Comparison of ENCODE assay signal across 8 cellular contexts in genomic region chr9:5442400-5443011, GRCh38. TPM values are rescaled to one million over a fixed set of nuclear protein-coding genes. Genes with fewer than 3 reads are reported as not detected.
A peak's percentile ranks its signal among the peaks of the same experiment; 100 is the strongest.
DNase-seq lines count a peak whose midpoint lies in the region; ATAC-seq, FAIRE-seq and TF ChIP-seq lines count a peak whose summit lies in the region.

No MANE protein-coding gene starts in this region.

- peaks cover 14% of the 10 kb centered on the region for H3K4me1 Mint-ChIP-seq in nephron progenitor cell

- TF ChIP-seq POLR2A in H1 (IDR thresholded peaks at IDR 0.05; ENCODE audit: control extremely low read depth in 1 of 2, low read depth in 2 of 2, low read length in 2 of 2): no peak

- no peak overlapping the region for H2BK120ac ChIP-seq in H1 (replicated peaks; ENCODE audit: low read depth, low read length)

- peak; percentile 82 for DNase-seq in DMS53 (lab: John Stamatoyannopoulos, UW)
- peak; percentile 21 for DNase-seq in HuH-7 (ENCODE audit: low spot score)
- peak in 1 of 2 experiments; percentile 22 for DNase-seq in PC-9
- peak in 1 of 2 experiments; percentile 49 for DNase-seq in H1 (ENCODE audit: low read depth in 1 of 2, low spot score in 2 of 2)
- peak; percentile 23 for DNase-seq in nephron progenitor cell
- no peak for DNase-seq in activated T-cell treated with anti-CD3 and anti-CD28 coated beads for 4 hours

- H4K91ac ChIP-seq in H1 (replicated peaks; ENCODE audit: insufficient read length, low read length): no peak overlapping the region

- no peaks in the 10 kb centered on the region for H3K36me3 Mint-ChIP-seq in nephron progenitor cell (ENCODE audit: low read depth)

- no peak overlapping the region for H2AFZ ChIP-seq in PC-9
- no peak overlapping the region for H2AFZ ChIP-seq in H1 (ENCODE audit: low read length)

- H3K4me1 ChIP-seq in PC-9 (replicated peaks; ENCODE audit: insufficient read depth) (peaks cover 28% of the 10 kb centered on the region), H1 (replicated peaks in 1 of 4; ENCODE audit: control insufficient read depth in 3 of 4, insufficient read depth in 4 of 4, low read length in 3 of 4) (peaks cover 0 to 6% (median 2%) of the 10 kb centered on the region in 4 experiments; a peak in 3 of 7 replicates)

- H3K14ac ChIP-seq in H1 (ENCODE audit: insufficient read length): no peak overlapping the region

- TF ChIP-seq RAD21 in H1 (IDR thresholded peaks at IDR 0.05 in 1 of 2, conservative IDR thresholded peaks at IDR 0.05 in 1 of 2; ENCODE audit: low read depth in 2 of 2, low read length in 2 of 2): peak; percentile 64 to 74

- no peak overlapping the region for H4K5ac ChIP-seq in H1 (ENCODE audit: insufficient read length, low read depth, low read length)

- peaks cover under 1% of the 10 kb centered on the region; the same call in 1 of the 2 replicates for H3K23me2 ChIP-seq in H1 (ENCODE audit: low read depth, low read length)

- CTCF ChIA-PET in PC-9 (lab: Charles Lee) (interaction anchor here (0.6 to 1.2 kb wide), 2 partner anchors 256 to 409 kb away, joined by 3 to 9 read pairs; no protein-coding TSS in a partner anchor), H1 (lab: Charles Lee; ENCODE audit: partially characterized antibody) (interaction anchor here (0.5 to 5.4 kb wide), 21 partner anchors 8 to 683 kb away, joined by 3 to 39 read pairs (median 4); partner anchors contain the start of genes CD274 and INSL6)

- no peaks in the 10 kb centered on the region for H3K9me3 Mint-ChIP-seq in nephron progenitor cell

- H3K27me3 ChIP-seq in PC-9 (ENCODE audit: insufficient read depth, low read depth): no peaks in the 10 kb centered on the region
- no peaks in the 10 kb centered on the region for H3K27me3 ChIP-seq in H1 (replicated peaks in 1 of 4; ENCODE audit: control insufficient read depth in 3 of 4, extremely low read depth in 1 of 4, insufficient read depth in 3 of 4, low read length in 3 of 4)

- H2BK20ac ChIP-seq in H1 (ENCODE audit: low read length): no peak overlapping the region

- no peak overlapping the region for H3K56ac ChIP-seq in H1 (replicated peaks; ENCODE audit: insufficient read length, low read depth, low read length)

- peak; percentile 60; the same call in 1 of the 2 replicates for TF ChIP-seq CTCF in PC-9 (conservative IDR thresholded peaks at IDR 0.05)
- TF ChIP-seq CTCF in H1 (IDR thresholded peaks at IDR 0.05; ENCODE audit: control extremely low read depth in 1 of 3, insufficient read depth in 1 of 3, low read depth in 1 of 3, low read length in 3 of 3): peak in 2 of 3 experiments; percentile 58 to 60; a peak in 3 of 4 replicates
- peak; percentile 51 for TF ChIP-seq CTCF in nephron progenitor cell (IDR thresholded peaks at IDR 0.05)

- no TSS peak for BruUV-seq in PC-9 (replicated peaks; lab: Mats Ljungman, UMichigan)

- H3K9me2 ChIP-seq in PC-9 (ENCODE audit: insufficient read depth): no peaks in the 10 kb centered on the region

- intact Hi-C loops in PC-9 (cut with micrococcal nuclease; ENCODE audit: unreplicated experiment): loop anchor here (1.0 kb wide), 1 partner anchor 256 kb away; no protein-coding TSS in a partner anchor

- H3K79me2 ChIP-seq in PC-9 (ENCODE audit: low read depth) (no peaks in the 10 kb centered on the region), H1 (ENCODE audit: control insufficient read depth in 1 of 2, insufficient read depth in 2 of 2, low read length in 2 of 2) (no peaks in the 10 kb centered on the region)

- H3K36me3 ChIP-seq in PC-9 (ENCODE audit: low read depth) (no peaks in the 10 kb centered on the region), H1 (ENCODE audit: control insufficient read depth in 2 of 4, insufficient read depth in 4 of 4, low read length in 3 of 4) (no peaks in the 10 kb centered on the region; a peak in 1 of 8 replicates)

- POLR2A ChIA-PET in PC-9 (lab: Charles Lee; ENCODE audit: unreplicated experiment) (no interaction called here), H1 (lab: Charles Lee; ENCODE audit: partially characterized antibody) (interaction anchor here (0.6 kb wide), 1 partner anchor 780 kb away, joined by 3 read pairs; the partner anchor contains the start of gene PLPP6)

- peaks cover 20% of the 10 kb centered on the region for H3F3A ChIP-seq in PC-9 (ENCODE audit: insufficient read depth, low read depth)

- no peak overlapping the region for H3K9ac ChIP-seq in H1 (replicated peaks in 1 of 4; ENCODE audit: extremely low read depth in 1 of 4, low read depth in 3 of 4, low read length in 3 of 4)

- no peak overlapping the region for H3K4ac ChIP-seq in H1 (replicated peaks; ENCODE audit: insufficient read length, low read depth, low read length)

- no peak for ATAC-seq in HG03571 (IDR thresholded peaks at IDR 0.05; ENCODE audit: unreplicated experiment)
- ATAC-seq in GM21360 (IDR thresholded peaks at IDR 0.05; ENCODE audit: unreplicated experiment): no peak

- no peaks in the 10 kb centered on the region for H3K79me1 ChIP-seq in H1 (ENCODE audit: low read depth, low read length)

- H4K8ac ChIP-seq in H1 (ENCODE audit: extremely low read depth, insufficient read depth, low read length): no peak overlapping the region

- no peak overlapping the region for H3K4me2 ChIP-seq in PC-9
- H3K4me2 ChIP-seq in H1 (ENCODE audit: insufficient read depth in 1 of 2, low read depth in 2 of 2, low read length in 2 of 2): no peak overlapping the region

- H2BK12ac ChIP-seq in H1 (ENCODE audit: low read depth, low read length): no peak overlapping the region

- H3K27ac ChIP-seq in PC-9: no peak overlapping the region
- no peak overlapping the region for H3K27ac ChIP-seq in H1 (ENCODE audit: low read depth, low read length)

- H2BK5ac ChIP-seq in H1 (ENCODE audit: low read depth, low read length): no peak overlapping the region

- H4K20me1 ChIP-seq in PC-9 (ENCODE audit: insufficient read depth) (no peaks in the 10 kb centered on the region), H1 (replicated peaks in 1 of 2; ENCODE audit: control insufficient read depth in 1 of 2, insufficient read depth in 2 of 2, low read length in 2 of 2) (no peaks in the 10 kb centered on the region)

- peaks cover 13% of the 10 kb centered on the region for H3K27me3 Mint-ChIP-seq in nephron progenitor cell (ENCODE audit: low read depth, poor library complexity)

- peak; percentile 75 for FAIRE-seq in H1 (lab: Jason Lieb, UNC)

- WGBS in H1 (ENCODE audit: extremely low coverage in 1 of 2, insufficient coverage in 1 of 2, insufficient read length in 1 of 2, insufficient replicate concordance in 2 of 2, low coverage in 1 of 2, low lambda C conversion rate in 2 of 2, missing lambda C conversion rate in 1 of 2), 2 experiments: 49% methylated on average over 2 of the region's 2 CpGs; no CpG with 5 or more reads in 1 of the 2 experiments

- H2AK5ac ChIP-seq in H1 (ENCODE audit: low read depth, low read length): no peak overlapping the region

- no peak overlapping the region for H3K27ac Mint-ChIP-seq in nephron progenitor cell

- TF ChIP-seq EP300 in H1 (IDR thresholded peaks at IDR 0.05; ENCODE audit: borderline replicate concordance in 1 of 2, low read depth in 2 of 2, low read length in 2 of 2): no peak

- H3K4me3 ChIP-seq in PC-9 (no peak overlapping the region), H1 (ENCODE audit: extremely low read depth in 1 of 4, insufficient read depth in 2 of 4, low read depth in 3 of 4, low read length in 4 of 4) (no peak overlapping the region)

- H3K23ac ChIP-seq in H1 (ENCODE audit: insufficient read length): no peak overlapping the region

- H3K9me3 ChIP-seq in PC-9 (ENCODE audit: insufficient read depth, low read depth) (no peaks in the 10 kb centered on the region), H1 (ENCODE audit: insufficient read depth in 2 of 2, low read depth in 1 of 2, low read length in 1 of 2) (no peaks in the 10 kb centered on the region)

- no peak overlapping the region for H2BK15ac ChIP-seq in H1 (ENCODE audit: low read length)

- no peak overlapping the region for H3K18ac ChIP-seq in H1 (ENCODE audit: extremely low read depth, low read length)

- H3K4me3 Mint-ChIP-seq in nephron progenitor cell: no peak overlapping the region

TF ChIP-seq in H1, 55 proteins besides CTCF, POLR2A, EP300 and RAD21:
- no peak for TF ChIP-seq USF2 (IDR thresholded peaks at IDR 0.05; ENCODE audit: low read length)

RNA-seq across cellular contexts. Expression of gene PLGRKT, which starts 4.8 kb away (rescaled TPM):
- total RNA-seq in PC-9 (2021): 13.5 and 22.0 TPM in 2 replicates
- 11.3 and 15.7 TPM in 2 replicates for total RNA-seq in H1 (2021; fragmentation: NEBNext Ultra II Directional; extraction: Animal tissue kit (Norgen Biotek cat#: 25700))
- polyA plus RNA-seq in H1 (2011; rRNA removed): 2.5 and 5.4 TPM in 2 replicates
- polyA plus RNA-seq in H1 (2011; cell fraction: cytosol; rRNA removed): 7.0 TPM
- 0.88 TPM for polyA plus RNA-seq in H1 (2011; cell fraction: nucleus; rRNA removed)
- polyA plus RNA-seq in H1 (2012, experiment 1 of 2): 7.5 to 14.5 TPM (median 12.4 TPM) in 4 replicates
- 8.4 TPM for polyA plus RNA-seq in H1 (2012, experiment 2 of 2)
- 14.1 TPM for polyA plus RNA-seq in H1 (2013, experiment 1 of 2)
- polyA plus RNA-seq in H1 (2013, experiment 2 of 2): 14.4 TPM
- polyA minus RNA-seq in H1 (2011; rRNA and poly(A)+ RNA removed): 1.2 and 1.3 TPM in 2 replicates
- polyA minus RNA-seq in H1 (2011; cell fraction: cytosol; rRNA and poly(A)+ RNA removed): 7.4 TPM
- 5.1 TPM for polyA minus RNA-seq in H1 (2011; cell fraction: nucleus; rRNA and poly(A)+ RNA removed)

RNA-seq across cellular contexts. Expression of gene CD274, which starts 7.8 kb away (rescaled TPM):
- total RNA-seq in PC-9 (2021): 2.3 and 4.4 TPM in 2 replicates
- total RNA-seq in H1 (2021; fragmentation: NEBNext Ultra II Directional; extraction: Animal tissue kit (Norgen Biotek cat#: 25700)): 0.15 TPM in 1 of 2 replicates, not detected in the other
- 0.08 TPM in 1 of 2 replicates, not detected in the other for polyA plus RNA-seq in H1 (2011; rRNA removed)
- polyA plus RNA-seq in H1 (2011; cell fraction: cytosol; rRNA removed): 0.14 TPM
- not detected for polyA plus RNA-seq in H1 (2011; cell fraction: nucleus; rRNA removed)
- polyA plus RNA-seq in H1 (2012, experiment 1 of 2): 0.05 to 0.09 TPM in 2 of 4 replicates, not detected in the others
- polyA plus RNA-seq in H1 (2012, experiment 2 of 2): not detected
- 0.20 TPM for polyA plus RNA-seq in H1 (2013, experiment 1 of 2)
- 0.26 TPM for polyA plus RNA-seq in H1 (2013, experiment 2 of 2)
- 0.12 and 1.1 TPM in 2 replicates for polyA minus RNA-seq in H1 (2011; rRNA and poly(A)+ RNA removed)
- polyA minus RNA-seq in H1 (2011; cell fraction: cytosol; rRNA and poly(A)+ RNA removed): not detected
- polyA minus RNA-seq in H1 (2011; cell fraction: nucleus; rRNA and poly(A)+ RNA removed): not detected
